In the genomic region with DNA sequence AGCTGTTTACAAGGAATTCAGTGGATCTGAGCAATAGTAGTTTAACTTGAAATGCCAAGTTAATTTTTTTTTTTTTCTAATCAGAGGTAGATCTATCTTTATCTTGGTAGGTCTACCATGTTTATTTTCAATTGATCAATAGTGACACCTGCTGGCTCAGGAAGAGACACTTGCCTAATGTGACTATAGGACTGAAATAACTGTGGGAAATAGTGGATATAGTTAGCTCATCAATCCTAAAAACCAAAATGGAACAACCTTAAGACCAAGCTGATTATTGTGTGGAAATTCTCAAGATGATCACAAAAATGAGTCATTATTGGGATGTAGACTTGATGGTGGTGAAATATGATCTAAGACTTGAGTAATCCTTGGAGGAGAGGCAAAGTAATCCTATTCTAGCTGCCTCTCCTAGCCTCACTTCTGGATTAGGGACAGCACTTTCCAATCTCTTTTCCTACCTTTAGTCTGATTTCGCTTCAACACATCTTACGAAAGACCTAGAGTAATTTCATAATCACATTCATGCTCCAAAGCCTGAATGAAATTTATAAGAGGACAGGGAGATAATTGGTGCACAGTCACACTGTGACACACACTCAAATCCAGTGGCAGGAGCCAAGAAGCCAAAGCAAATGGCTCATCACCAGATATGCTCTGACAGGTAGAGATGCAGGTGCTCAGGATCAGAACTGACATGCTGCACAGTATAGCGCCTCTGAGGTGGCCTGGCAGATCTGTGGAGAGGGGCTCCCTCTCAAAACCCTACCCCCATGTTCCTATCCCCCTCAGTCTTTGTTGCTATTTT, we compare ENCODE assay signal across 8 cellular contexts.
DNase-seq lines count a peak whose midpoint lies in the region; ATAC-seq and TF ChIP-seq lines count a peak whose summit lies in the region.

No MANE protein-coding gene starts in this region.

- no peak overlapping the region for H3K27ac ChIP-seq in naive thymus-derived CD4-positive, alpha-beta T cell (ENCODE audit: low read depth, low read length)
- H3K27ac ChIP-seq in CD8-positive, alpha-beta T cell (ENCODE audit: low read depth, low read length), result no peak overlapping the region

- intact Hi-C loops in naive thymus-derived CD4-positive, alpha-beta T cell (cut with micrococcal nuclease), result loop anchor here (1.0 to 10.0 kb wide), 10 partner anchors 143 to 1255 kb away; partner anchors contain the start of gene NR3C1 (in 2 of the 2)
- intact Hi-C loops in CD8-positive, alpha-beta T cell (cut with DNase I, micrococcal nuclease), result loop anchor here in 1 of 2 experiments (5.0 to 10.0 kb wide), 4 partner anchors 73 to 1046 kb away; no protein-coding TSS in a partner anchor

- no peak overlapping the region for H3K27ac Mint-ChIP-seq in activated CD4-positive, alpha-beta T cell treated with anti-CD3 and anti-CD28 coated beads, Interleukin-2, amount 10 ng/mL, durations not matched to agents 7 days and 5 days
- H3K27ac Mint-ChIP-seq in naive thymus-derived CD4-positive, alpha-beta T cell, result no peak overlapping the region
- no peak overlapping the region for H3K27ac Mint-ChIP-seq in CD8-positive, alpha-beta T cell

- H3K4me1 Mint-ChIP-seq in activated CD4-positive, alpha-beta T cell treated with anti-CD3 and anti-CD28 coated beads, Interleukin-2, amount 10 ng/mL, durations not matched to agents 7 days and 5 days, result no peaks in the 10 kb centered on the region
- peaks cover 0 to 6% (median 0%) of the 10 kb centered on the region in 7 donors for H3K4me1 Mint-ChIP-seq in naive thymus-derived CD4-positive, alpha-beta T cell
- no peaks in the 10 kb centered on the region for H3K4me1 Mint-ChIP-seq in CD8-positive, alpha-beta T cell (ENCODE audit: low read depth)

- H3K9me3 Mint-ChIP-seq in activated CD4-positive, alpha-beta T cell treated with anti-CD3 and anti-CD28 coated beads, Interleukin-2, amount 10 ng/mL, durations not matched to agents 7 days and 5 days, result no peaks in the 10 kb centered on the region
- H3K9me3 Mint-ChIP-seq in naive thymus-derived CD4-positive, alpha-beta T cell, result peaks cover 0 to 3% (median 0%) of the 10 kb centered on the region in 11 donors
- no peaks in the 10 kb centered on the region for H3K9me3 Mint-ChIP-seq in CD8-positive, alpha-beta T cell

- CTCF ChIA-PET in activated CD4-positive, alpha-beta T cell treated with anti-CD3 and anti-CD28 coated beads, Interleukin-2, amount 10 ng/mL, durations not matched to agents 7 days and 5 days (lab: Charles Lee), result interaction anchor here (0.6 to 1.4 kb wide), 6 partner anchors 46 to 955 kb away, joined by 3 to 4 read pairs (median 3); no protein-coding TSS in a partner anchor
- CTCF ChIA-PET in naive thymus-derived CD4-positive, alpha-beta T cell (lab: Charles Lee), result interaction anchor here (0.7 to 1.0 kb wide), 9 partner anchors 10 to 1802 kb away, joined by 3 to 7 read pairs (median 4); no protein-coding TSS in a partner anchor
- CTCF ChIA-PET in CD8-positive, alpha-beta T cell (lab: Charles Lee), result interaction anchor here (0.6 to 1.4 kb wide), 7 partner anchors 12 to 915 kb away, joined by 3 to 6 read pairs (median 4); no protein-coding TSS in a partner anchor

- H3K4me3 Mint-ChIP-seq in activated CD4-positive, alpha-beta T cell treated with anti-CD3 and anti-CD28 coated beads, Interleukin-2, amount 10 ng/mL, durations not matched to agents 7 days and 5 days, result no peak overlapping the region
- H3K4me3 Mint-ChIP-seq in naive thymus-derived CD4-positive, alpha-beta T cell, result no peak overlapping the region
- H3K4me3 Mint-ChIP-seq in CD8-positive, alpha-beta T cell, result no peak overlapping the region

- peak; percentile 34 for DNase-seq in activated CD4-positive, alpha-beta T cell treated with anti-CD3 and anti-CD28 coated beads, Interleukin-2, amount 10 ng/mL, durations not matched to agents 7 days and 5 days
- DNase-seq in activated CD4-positive, alpha-beta T cell treated with anti-CD3 and anti-CD28 coated beads, Interleukin-2, amount 50 U/mL, for 48 hours, result no peak
- DNase-seq in NCI-H2196 treated with DMSO at 0.1 percent for 48 hours (lab: John Stamatoyannopoulos, UW; ENCODE audit: unreplicated experiment), result peak; percentile 13
- peak; percentile 78 for DNase-seq in choroid plexus epithelial cell (ENCODE audit: low read depth)
- DNase-seq in naive thymus-derived CD4-positive, alpha-beta T cell, result peak in 6 of 9 donors; percentile 13 to 43 (median 27)
- DNase-seq in CD8-positive, alpha-beta T cell, result no peak

- H3K9me3 ChIP-seq in naive thymus-derived CD4-positive, alpha-beta T cell (ENCODE audit: control insufficient read depth in 2 of 3, low read length in 3 of 3), result no peaks in the 10 kb centered on the region
- H3K9me3 ChIP-seq in CD8-positive, alpha-beta T cell (ENCODE audit: low read length), result no peaks in the 10 kb centered on the region

- H3K4me3 ChIP-seq in choroid plexus epithelial cell (ENCODE audit: low read depth, low read length), result no peak overlapping the region
- H3K4me3 ChIP-seq in naive thymus-derived CD4-positive, alpha-beta T cell (ENCODE audit: low read length), result no peak overlapping the region
- no peak overlapping the region for H3K4me3 ChIP-seq in CD8-positive, alpha-beta T cell (ENCODE audit: low read depth, low read length)

- no peaks in the 10 kb centered on the region for H3K27me3 ChIP-seq in naive thymus-derived CD4-positive, alpha-beta T cell (ENCODE audit: control insufficient read depth in 2 of 2, insufficient read depth in 2 of 2, low read length in 2 of 2)
- H3K27me3 ChIP-seq in CD8-positive, alpha-beta T cell (ENCODE audit: insufficient read depth, low read length), result no peaks in the 10 kb centered on the region

- no peaks in the 10 kb centered on the region for H3K36me3 ChIP-seq in naive thymus-derived CD4-positive, alpha-beta T cell (ENCODE audit: control insufficient read depth in 2 of 3, insufficient read depth in 3 of 3, low read length in 3 of 3)
- H3K36me3 ChIP-seq in CD8-positive, alpha-beta T cell (ENCODE audit: insufficient read depth, low read length), result no peaks in the 10 kb centered on the region

- no peaks in the 10 kb centered on the region for H3K4me1 ChIP-seq in naive thymus-derived CD4-positive, alpha-beta T cell (ENCODE audit: control insufficient read depth in 2 of 2, insufficient read depth in 2 of 2, low read length in 2 of 2)
- H3K4me1 ChIP-seq in CD8-positive, alpha-beta T cell (ENCODE audit: insufficient read depth, low read length), result no peaks in the 10 kb centered on the region

- POLR2A ChIA-PET in activated CD4-positive, alpha-beta T cell treated with anti-CD3 and anti-CD28 coated beads, Interleukin-2, amount 10 ng/mL, durations not matched to agents 7 days and 5 days (lab: Charles Lee), result no interaction called here
- POLR2A ChIA-PET in naive thymus-derived CD4-positive, alpha-beta T cell (lab: Charles Lee), result interaction anchor here (0.7 to 1.1 kb wide), 2 partner anchors 148 to 241 kb away, joined by 3 read pairs; no protein-coding TSS in a partner anchor
- POLR2A ChIA-PET in CD8-positive, alpha-beta T cell (lab: Charles Lee), result interaction anchor here (0.6 kb wide), 1 partner anchor 14 kb away, joined by 3 read pairs; no protein-coding TSS in a partner anchor

- peak; percentile 61 for TF ChIP-seq CTCF in choroid plexus epithelial cell (conservative IDR thresholded peaks at IDR 0.05; ENCODE audit: low read depth, low read length)
- no peak for TF ChIP-seq CTCF in CD8-positive, alpha-beta T cell (IDR thresholded peaks at IDR 0.05)

- peaks cover 18% of the 10 kb centered on the region for H3K27me3 Mint-ChIP-seq in activated CD4-positive, alpha-beta T cell treated with anti-CD3 and anti-CD28 coated beads, Interleukin-2, amount 10 ng/mL, durations not matched to agents 7 days and 5 days
- H3K27me3 Mint-ChIP-seq in naive thymus-derived CD4-positive, alpha-beta T cell, result peaks cover 6 to 27% (median 22%) of the 10 kb centered on the region in 5 donors
- peaks cover 8% of the 10 kb centered on the region for H3K27me3 Mint-ChIP-seq in CD8-positive, alpha-beta T cell (ENCODE audit: low read depth)

- no peaks in the 10 kb centered on the region for H3K36me3 Mint-ChIP-seq in activated CD4-positive, alpha-beta T cell treated with anti-CD3 and anti-CD28 coated beads, Interleukin-2, amount 10 ng/mL, durations not matched to agents 7 days and 5 days (ENCODE audit: low read depth)
- no peaks in the 10 kb centered on the region for H3K36me3 Mint-ChIP-seq in naive thymus-derived CD4-positive, alpha-beta T cell
- H3K36me3 Mint-ChIP-seq in CD8-positive, alpha-beta T cell, result no peaks in the 10 kb centered on the region

- ATAC-seq in HG02610 (IDR thresholded peaks at IDR 0.05; ENCODE audit: unreplicated experiment) (peak; percentile 58), GM21447 (IDR thresholded peaks at IDR 0.05; ENCODE audit: unreplicated experiment) (no peak)
- ATAC-seq in naive thymus-derived CD4-positive, alpha-beta T cell, result no peak
- no peak for ATAC-seq in CD8-positive, alpha-beta T cell

Comparison
In these comparisons a context has a peak if more than half of its experiments do, and no peak if none do; other contexts are left out.
1. DNase-seq: peak in activated CD4-positive, alpha-beta T cell treated with anti-CD3 and anti-CD28 coated beads, Interleukin-2, amount 10 ng/mL, durations not matched to agents 7 days and 5 days (single experiment), NCI-H2196 treated with DMSO at 0.1 percent for 48 hours (single experiment), choroid plexus epithelial cell (single experiment) and naive thymus-derived CD4-positive, alpha-beta T cell (6 of 9); none in activated CD4-positive, alpha-beta T cell treated with anti-CD3 and anti-CD28 coated beads, Interleukin-2, amount 50 U/mL, for 48 hours (0 of 2) and CD8-positive, alpha-beta T cell (0 of 7).